8 cellular contexts compared by ENCODE assay signal in genomic region chr5:62305358-62305714, GRCh38. TPM values are rescaled to one million over a fixed set of nuclear protein-coding genes. Genes with fewer than 3 reads are reported as not detected.
DNase-seq lines count a peak whose midpoint lies in the region; ATAC-seq, FAIRE-seq and TF ChIP-seq lines count a peak whose summit lies in the region.

No MANE protein-coding gene starts in this region.

- peaks cover 62% of the 10 kb centered on the region for H3K4me1 Mint-ChIP-seq in activated naive CD8-positive, alpha-beta T cell treated with anti-CD3 and anti-CD28 coated beads, Interleukin-2, amount 50 U/mL, for 24 hours

- BruUV-seq in HepG2 (replicated peaks; lab: Mats Ljungman, UMichigan): TSS peak; percentile 75

- TF ChIP-seq RAD21 in HepG2 (CRISPR knock-in tag; IDR thresholded peaks at IDR 0.05): no peak

- peak overlapping the region; percentile 71 for H3K4me3 Mint-ChIP-seq in activated naive CD8-positive, alpha-beta T cell treated with anti-CD3 and anti-CD28 coated beads, Interleukin-2, amount 50 U/mL, for 24 hours

- H3K27me3 ChIP-seq in HepG2 (ENCODE audit: control insufficient read depth in 1 of 2, insufficient read depth in 2 of 2, low read length in 2 of 2) (no peaks in the 10 kb centered on the region), thyroid gland (no peaks in the 10 kb centered on the region)

- 84% methylated on average over 4 of the region's 4 CpGs for WGBS in HepG2 (ENCODE audit: low lambda C conversion rate)
- WGBS in thyroid gland, 2 donors: 39 to 51% methylated on average over 4 of the region's 4 CpGs

- TF ChIP-seq POLR2A in HepG2 (IDR thresholded peaks at IDR 0.05; ENCODE audit: insufficient read depth in 1 of 2, low read depth in 2 of 2, low read length in 2 of 2) (no peak), thyroid gland (IDR thresholded peaks at IDR 0.05) (no peak)

- POLR2A ChIA-PET in HepG2 (lab: Yijun Ruan, JAX): interaction anchor here (1.0 to 1.2 kb wide), 3 partner anchors 11 to 98 kb away, joined by 3 to 10 read pairs (median 6); partner anchors contain the start of gene DIMT1

- H3K27me3 Mint-ChIP-seq in activated naive CD8-positive, alpha-beta T cell treated with anti-CD3 and anti-CD28 coated beads, Interleukin-2, amount 50 U/mL, for 24 hours: no peaks in the 10 kb centered on the region

- TF ChIP-seq EP300 in HepG2 (IDR thresholded peaks at IDR 0.05; ENCODE audit: low read depth in 2 of 2, low read length in 2 of 2) (no peak), HepG2 (CRISPR knock-in tag; IDR thresholded peaks at IDR 0.05; ENCODE audit: borderline replicate concordance) (no peak)

- peak overlapping the region; percentile 97 for H3K27ac Mint-ChIP-seq in activated naive CD8-positive, alpha-beta T cell treated with anti-CD3 and anti-CD28 coated beads, Interleukin-2, amount 50 U/mL, for 24 hours

- peaks cover 25% of the 10 kb centered on the region for H3K4me1 ChIP-seq in HepG2 (ENCODE audit: insufficient read depth, low read length)
- peaks cover 0 to 11% of the 10 kb centered on the region in 2 donors for H3K4me1 ChIP-seq in thyroid gland

- H3K9ac ChIP-seq in HepG2 (ENCODE audit: insufficient read depth, low read depth, low read length): peak overlapping the region; percentile 76

- CTCF ChIA-PET in HepG2 (lab: Yijun Ruan, JAX; ENCODE audit: low intra/inter-chr PET ratio, low total read pairs): no interaction called here

- H3K4me3 ChIP-seq in HepG2 (replicated peaks in 1 of 3; ENCODE audit: insufficient read depth in 1 of 3, low read depth in 2 of 3, low read length in 3 of 3) (peak overlapping the region in 2 of 3 experiments; percentile 84 to 93; a peak in 4 of 6 replicates), thyroid gland (replicated peaks in 1 of 3) (peak overlapping the region; percentile 4 to 70 (median 21))

- H3K4me2 ChIP-seq in HepG2 (ENCODE audit: low read depth, low read length): peak overlapping the region; percentile 83

- H4K20me1 ChIP-seq in HepG2 (ENCODE audit: insufficient read depth, low read length): peaks cover 6% of the 10 kb centered on the region; the same call in 1 of the 2 replicates

- H3K36me3 Mint-ChIP-seq in activated naive CD8-positive, alpha-beta T cell treated with anti-CD3 and anti-CD28 coated beads, Interleukin-2, amount 50 U/mL, for 24 hours (ENCODE audit: low read depth): peaks cover 29% of the 10 kb centered on the region

- no peaks in the 10 kb centered on the region for H3K9me3 Mint-ChIP-seq in activated naive CD8-positive, alpha-beta T cell treated with anti-CD3 and anti-CD28 coated beads, Interleukin-2, amount 50 U/mL, for 24 hours

- no peak for TF ChIP-seq CTCF in HepG2 (CRISPR knock-in tag; IDR thresholded peaks at IDR 0.05)
- no peak for TF ChIP-seq CTCF in thyroid gland (IDR thresholded peaks at IDR 0.05)

- intact Hi-C loops in HepG2 (cut with micrococcal nuclease; ENCODE audit: unreplicated experiment): no loop called here
- intact Hi-C loops in thyroid gland (cut with DNase I): loop anchor here (10.0 kb wide), 1 partner anchor 99 kb away; the partner anchor contains the start of gene DIMT1

- H3K27ac ChIP-seq in HepG2 (ENCODE audit: extremely low read length, insufficient read depth, low read length) (peak overlapping the region; percentile 78), thyroid gland (peak overlapping the region in 2 of 3 donors; percentile 81 to 91)

- H3K9me3 ChIP-seq in HepG2 (ENCODE audit: low read length) (no peaks in the 10 kb centered on the region), thyroid gland (no peaks in the 10 kb centered on the region)

- ATAC-seq in activated naive CD8-positive, alpha-beta T cell treated with anti-CD3 and anti-CD28 coated beads, Interleukin-2, amount 50 U/mL, for 24 hours: peak; percentile 30
- ATAC-seq in HepG2 (no peak), HG02938 (IDR thresholded peaks at IDR 0.05; ENCODE audit: unreplicated experiment) (no peak)

- peak; percentile 10 for DNase-seq in activated gamma-delta T cell treated with anti-CD3 and anti-CD28 coated beads, Interleukin-2, amount 50 U/mL, for 16 hours (ENCODE audit: low read depth)
- DNase-seq in activated gamma-delta T cell (lab: John Stamatoyannopoulos, UW) (no peak), HepG2 (ENCODE audit: low spot score) (no peak), thyroid gland (no peak), 8988T (no peak)
- no peak for DNase-seq in activated naive CD8-positive, alpha-beta T cell treated with anti-CD3 and anti-CD28 coated beads, Interleukin-2, amount 50 U/mL, for 24 hours
- DNase-seq in central memory CD4-positive, alpha-beta T cell: no peak

- no peaks in the 10 kb centered on the region for H3K36me3 ChIP-seq in HepG2 (replicated peaks in 1 of 2; ENCODE audit: control insufficient read depth in 1 of 2, insufficient read depth in 2 of 2, low read length in 2 of 2)
- no peaks in the 10 kb centered on the region for H3K36me3 ChIP-seq in thyroid gland

- in situ Hi-C loops in HepG2 (cut with HindIII; ENCODE audit: extremely low pct_ligation_motif_present, low pct_unique_long_range_greater_than_20kb): no loop called here

- peak overlapping the region; percentile 51 for H2AFZ ChIP-seq in HepG2 (ENCODE audit: low read length)

- FAIRE-seq in HepG2 (lab: Jason Lieb, UNC): no peak

- H3K79me2 ChIP-seq in HepG2 (ENCODE audit: insufficient read depth, low read length): peaks cover 26% of the 10 kb centered on the region

TF ChIP-seq in HepG2, 621 proteins besides CTCF, POLR2A, EP300 and RAD21:
- TF ChIP-seq ZNF703 (CRISPR knock-in tag; IDR thresholded peaks at IDR 0.05; ENCODE audit: borderline replicate concordance) (0 out of 2 replicates have a peak, but pooled peaks have one; percentile 7), ZNF34 (CRISPR knock-in tag; IDR thresholded peaks at IDR 0.05; ENCODE audit: borderline replicate concordance) (no peak), ZNF20 (CRISPR knock-in tag; IDR thresholded peaks at IDR 0.05) (peak; percentile 25; the same call in 1 of the 2 replicates), ZNF605 (CRISPR knock-in tag; IDR thresholded peaks at IDR 0.05) (0 out of 2 replicates have a peak, but pooled peaks have one; percentile 10), GRHL1 (CRISPR knock-in tag; conservative IDR thresholded peaks at IDR 0.05) (no peak), MED8 (CRISPR knock-in tag; IDR thresholded peaks at IDR 0.05; ENCODE audit: insufficient replicate concordance) (peak; percentile 48), ZNF414 (CRISPR knock-in tag; IDR thresholded peaks at IDR 0.05) (peak; percentile 6; the same call in 1 of the 2 replicates)
TF ChIP-seq in HepG2: peak in this region for 5.

RNA-seq across cellular contexts. Expression of gene KIF2A, which starts 0.7 kb away (rescaled TPM):
- 19.2 and 36.4 TPM in 2 replicates for total RNA-seq in HepG2 (2016; rRNA removed; fragmentation: Illumina TruSeq; extraction: Trizol)
- total RNA-seq in HepG2 (2016; cell fraction: cytosol; rRNA removed; fragmentation: Illumina TruSeq; extraction: Trizol; ENCODE audit: low read depth): 6.8 and 7.9 TPM in 2 replicates
- 18.4 and 35.5 TPM in 2 replicates for total RNA-seq in HepG2 (2016; cell fraction: insoluble cytoplasmic fraction; rRNA removed; fragmentation: Illumina TruSeq; extraction: Trizol)
- total RNA-seq in HepG2 (2016; cell fraction: membrane; rRNA removed; fragmentation: Illumina TruSeq; extraction: Trizol): 15.2 and 17.0 TPM in 2 replicates
- 21.0 and 22.1 TPM in 2 replicates for total RNA-seq in HepG2 (2016; cell fraction: nucleus; rRNA removed; fragmentation: Illumina TruSeq; extraction: Trizol)
- 6.8 and 8.5 TPM in 2 replicates for polyA plus RNA-seq in HepG2 (2011; rRNA removed)
- 4.3 and 6.7 TPM in 2 replicates for polyA plus RNA-seq in HepG2 (2011; cell fraction: cytosol; rRNA removed)
- polyA plus RNA-seq in HepG2 (2011; cell fraction: nucleus; rRNA removed): 4.7 and 6.9 TPM in 2 replicates
- polyA plus RNA-seq in HepG2 (2012): 17.8 and 18.0 TPM in 2 replicates
- polyA plus RNA-seq in HepG2 (2016; cell fraction: cytosol; fragmentation: Illumina TruSeq; extraction: Trizol; ENCODE audit: low read depth): 3.1 and 3.2 TPM in 2 replicates
- 30.8 and 31.3 TPM in 2 replicates for polyA plus RNA-seq in HepG2 (2016; cell fraction: insoluble cytoplasmic fraction; fragmentation: Illumina TruSeq; extraction: Trizol; ENCODE audit: low read depth)
- polyA plus RNA-seq in HepG2 (2016; cell fraction: membrane; fragmentation: Illumina TruSeq; extraction: Trizol; ENCODE audit: low read depth): 6.1 and 8.6 TPM in 2 replicates
- 17.1 and 18.4 TPM in 2 replicates for polyA plus RNA-seq in HepG2 (2016; cell fraction: nucleus; fragmentation: Illumina TruSeq; extraction: Trizol; ENCODE audit: insufficient read depth, low read depth)
- polyA minus RNA-seq in HepG2 (2011; rRNA and poly(A)+ RNA removed; ENCODE audit: low replicate concordance): 7.8 and 18.7 TPM in 2 replicates
- 15.8 and 16.6 TPM in 2 replicates for polyA minus RNA-seq in HepG2 (2011; cell fraction: cytosol; rRNA and poly(A)+ RNA removed)
- 14.9 and 23.4 TPM in 2 replicates for polyA minus RNA-seq in HepG2 (2011; cell fraction: nucleus; rRNA and poly(A)+ RNA removed)
- total RNA-seq in thyroid gland: 100 to 1,000 TPM in 1 of 4 donors, 10 to 100 TPM in 3; 34.9 to 118 (median 54.8) TPM
